2 cellular contexts compared by ENCODE assay signal in genomic region chr6:121441477-121441876, GRCh38.
TF ChIP-seq lines count a peak whose summit lies in the region.

No MANE protein-coding gene starts in this region.

TF ChIP-seq in SK-N-SH, 30 proteins besides CTCF, POLR2A, EP300 and RAD21:
- TF ChIP-seq REST (IDR thresholded peaks at IDR 0.05; ENCODE audit: low read depth, low read length) (no peak), MAX (IDR thresholded peaks at IDR 0.05; ENCODE audit: low read depth) (no peak), IRF3 (IDR thresholded peaks at IDR 0.05; ENCODE audit: low read depth, low read length) (no peak), USF1 (IDR thresholded peaks at IDR 0.05; ENCODE audit: borderline replicate concordance, low read depth) (no peak), NRF1 (IDR thresholded peaks at IDR 0.05; ENCODE audit: low read depth, low read length) (no peak), USF2 (IDR thresholded peaks at IDR 0.05; ENCODE audit: borderline replicate concordance, low read depth, low read length) (no peak), GATA2 (CRISPR knock-in tag; IDR thresholded peaks at IDR 0.05) (no peak), TCF12 (IDR thresholded peaks at IDR 0.05) (no peak), NFIC (IDR thresholded peaks at IDR 0.05; ENCODE audit: borderline replicate concordance) (no peak), ZBTB33 (IDR thresholded peaks at IDR 0.05; ENCODE audit: borderline replicate concordance, low read depth) (no peak), SMC3 (IDR thresholded peaks at IDR 0.05; ENCODE audit: low read depth, low read length) (no peak), ELF1 (IDR thresholded peaks at IDR 0.05) (no peak)
TF ChIP-seq in SK-N-SH: peak in this region for 0.

TF ChIP-seq in SK-N-SH treated with all-trans-retinoic acid at 6 μM for 48 hours, 23 proteins besides CTCF, POLR2A, EP300 and RAD21 (continued from another document):
- TF ChIP-seq CSRNP3 (CRISPR knock-in tag; IDR thresholded peaks at IDR 0.05) (no peak), ESRRG (CRISPR knock-in tag; IDR thresholded peaks at IDR 0.05) (no peak), SNAI2 (CRISPR knock-in tag; IDR thresholded peaks at IDR 0.05) (no peak), ARNTL (CRISPR knock-in tag; IDR thresholded peaks at IDR 0.05; ENCODE audit: borderline replicate concordance, low read depth) (no peak), ZC3H10 (CRISPR knock-in tag; IDR thresholded peaks at IDR 0.05) (no peak), ZNF70 (CRISPR knock-in tag; IDR thresholded peaks at IDR 0.05) (no peak), CSDC2 (CRISPR knock-in tag; IDR thresholded peaks at IDR 0.05) (no peak), GLIS3 (CRISPR knock-in tag; IDR thresholded peaks at IDR 0.05) (no peak)
TF ChIP-seq in SK-N-SH treated with all-trans-retinoic acid at 6 μM for 48 hours: peak in this region for 0.
